18 cellular contexts compared by ENCODE assay signal in the genomic region with DNA sequence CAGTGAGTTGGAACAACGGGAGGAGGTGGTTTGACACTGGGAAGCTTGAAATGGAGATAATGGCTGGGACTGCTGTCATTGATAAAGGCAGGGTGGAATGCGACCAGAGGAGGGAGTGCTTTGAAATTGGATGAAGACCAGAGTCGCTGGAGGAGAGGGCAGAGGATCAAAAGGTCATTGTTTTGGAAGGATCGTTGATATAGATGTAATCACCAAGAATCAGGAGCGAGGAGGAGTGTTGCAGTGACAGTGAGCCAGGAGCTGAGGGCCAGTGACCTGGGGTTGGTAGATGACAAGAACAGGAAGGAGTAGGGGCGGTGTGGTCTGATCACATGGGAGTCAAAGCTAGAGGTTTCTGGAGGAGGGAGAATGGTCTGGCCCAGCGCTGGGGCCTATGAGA. TPM values are rescaled to one million over a fixed set of nuclear protein-coding genes. Genes with fewer than 3 reads are reported as not detected.
A peak's percentile ranks its signal among the peaks of the same experiment; 100 is the strongest.
DNase-seq lines count a peak whose midpoint lies in the region; ATAC-seq and TF ChIP-seq lines count a peak whose summit lies in the region.
"Had no signal": no experiment of that assay in that cellular context is flagged by ENCODE, and none has a peak within 500 bp of the region (broad histone marks: within the 10 kb centered on the region; RNA-seq: fewer than 3 reads in every experiment).

No MANE protein-coding gene starts in this region.

- DNase-seq in cardiac muscle cell (ENCODE audit: low read depth in 1 of 2, low spot score in 1 of 2) (peak in 1 of 2 donors; percentile 34), Right ventricle myocardium inferior (ENCODE audit: missing footprints) (no peak), immature natural killer cell (no peak), upper lobe of right lung (no peak), OCI-LY7 (ENCODE audit: low spot score) (no peak)
- DNase-seq in activated CD8-positive, alpha-beta T cell treated with anti-CD3 and anti-CD28 coated beads for 36 hours = peak; percentile 17
- no peak for DNase-seq in stimulated activated CD4-positive, alpha-beta T cell treated with anti-CD3 and anti-CD28 coated beads, Interleukin-15, amount 100 ng/mL, for 24 hours
- DNase-seq: activated CD4-positive, CD25-positive, alpha-beta regulatory T cell treated with anti-CD3 and anti-CD28 coated beads, Interleukin-2, amount 50 U/mL, for 72 hours; activated effector memory CD4-positive, alpha-beta T cell treated with Interleukin-2 at 50 U/mL for 16 hours; body of pancreas; dorsolateral prefrontal cortex; heart left ventricle; KG1; kidney glomerular epithelial cell; NCI-H1092 had no signal

- POLR2A ChIA-PET in activated CD8-positive, alpha-beta T cell treated with anti-CD3 and anti-CD28 coated beads for 36 hours (lab: Charles Lee) = interaction anchor here (0.5 to 0.8 kb wide), 2 partner anchors 24 to 954 kb away, joined by 3 read pairs; no protein-coding TSS in a partner anchor
- POLR2A ChIA-PET in OCI-LY7 (lab: Charles Lee) = no interaction called here

- no peak overlapping the region for H3K4me3 Mint-ChIP-seq in activated CD8-positive, alpha-beta T cell treated with anti-CD3 and anti-CD28 coated beads for 36 hours
- no peak overlapping the region for H3K4me3 Mint-ChIP-seq in immature natural killer cell

- H3K4me1 ChIP-seq in cardiac muscle cell (ENCODE audit: low read depth) = peaks cover 13% of the 10 kb centered on the region
- H3K4me1 ChIP-seq in upper lobe of right lung = no peaks in the 10 kb centered on the region
- no peaks in the 10 kb centered on the region for H3K4me1 ChIP-seq in OCI-LY7 (ENCODE audit: insufficient read depth, low read length, poor library complexity, severe bottlenecking)
- H3K4me1 ChIP-seq: body of pancreas, prostate gland had no signal

- no peaks in the 10 kb centered on the region for H3K79me2 ChIP-seq in OCI-LY7 (ENCODE audit: insufficient read depth, low read depth, low read length)

- ATAC-seq in Right ventricle myocardium inferior (no peak), upper lobe of right lung (peak; percentile 44), GM18505 (IDR thresholded peaks at IDR 0.05; ENCODE audit: unreplicated experiment) (no peak)
- ATAC-seq in activated CD8-positive, alpha-beta T cell treated with anti-CD3 and anti-CD28 coated beads for 36 hours = no peak
- ATAC-seq: body of pancreas had no signal

- H4K20me1 ChIP-seq in OCI-LY7 (ENCODE audit: insufficient read depth, low read length) = no peaks in the 10 kb centered on the region

- H3K27ac ChIP-seq in cardiac muscle cell = peak overlapping the region; percentile 65
- no peak overlapping the region for H3K27ac ChIP-seq in upper lobe of right lung
- H3K27ac ChIP-seq in OCI-LY7 (ENCODE audit: low read depth, low read length, poor library complexity, severe bottlenecking) = no peak overlapping the region
- H3K27ac ChIP-seq: body of pancreas, dorsolateral prefrontal cortex, heart left ventricle, prostate gland, spleen had no signal

- no peaks in the 10 kb centered on the region for H3K9me3 Mint-ChIP-seq in activated CD8-positive, alpha-beta T cell treated with anti-CD3 and anti-CD28 coated beads for 36 hours
- H3K9me3 Mint-ChIP-seq in immature natural killer cell = no peaks in the 10 kb centered on the region

- CTCF ChIA-PET in activated CD8-positive, alpha-beta T cell treated with anti-CD3 and anti-CD28 coated beads for 36 hours (lab: Charles Lee) = interaction anchor here (0.7 to 2.6 kb wide), 5 partner anchors 8 to 138 kb away, joined by 3 to 7 read pairs (median 3); no protein-coding TSS in a partner anchor
- CTCF ChIA-PET in OCI-LY7 (lab: Charles Lee; ENCODE audit: unreplicated experiment) = no interaction called here

- peak overlapping the region; percentile 11 for H3K27ac Mint-ChIP-seq in activated CD8-positive, alpha-beta T cell treated with anti-CD3 and anti-CD28 coated beads for 36 hours
- H3K27ac Mint-ChIP-seq in immature natural killer cell = peak overlapping the region; percentile 11 to 75 (median 46)

- peaks cover 52% of the 10 kb centered on the region for H3K36me3 Mint-ChIP-seq in activated CD8-positive, alpha-beta T cell treated with anti-CD3 and anti-CD28 coated beads for 36 hours (ENCODE audit: low read depth)
- H3K36me3 Mint-ChIP-seq in immature natural killer cell = peaks cover 13 to 51% (median 18%) of the 10 kb centered on the region in 3 donors

- no TSS peak for BruUV-seq in OCI-LY7 (replicated peaks; lab: Mats Ljungman, UMichigan)

- H3K4me3 ChIP-seq in cardiac muscle cell = no peak overlapping the region
- no peak overlapping the region for H3K4me3 ChIP-seq in upper lobe of right lung
- H3K4me3 ChIP-seq in OCI-LY7 (ENCODE audit: low read depth, low read length, poor library complexity, severe bottlenecking) = no peak overlapping the region
- H3K4me3 ChIP-seq: body of pancreas, dorsolateral prefrontal cortex, heart left ventricle, prostate gland, spleen had no signal

- no peaks in the 10 kb centered on the region for H3K9me3 ChIP-seq in cardiac muscle cell (ENCODE audit: low read depth)
- H3K9me3 ChIP-seq in upper lobe of right lung = no peaks in the 10 kb centered on the region
- H3K9me3 ChIP-seq in OCI-LY7 (ENCODE audit: low read length) = no peaks in the 10 kb centered on the region
- H3K9me3 ChIP-seq: body of pancreas, heart left ventricle, prostate gland, spleen had no signal

- peaks cover 5% of the 10 kb centered on the region for H3K36me3 ChIP-seq in cardiac muscle cell
- H3K36me3 ChIP-seq in upper lobe of right lung = peaks cover 63% of the 10 kb centered on the region
- H3K36me3 ChIP-seq in OCI-LY7 (ENCODE audit: insufficient read depth, low read length) = peaks cover 34% of the 10 kb centered on the region

- H3K9me2 ChIP-seq in OCI-LY7 (ENCODE audit: insufficient read depth, low read length) = no peaks in the 10 kb centered on the region

- no peak for TF ChIP-seq POLR2A in GM18505 (IDR thresholded peaks at IDR 0.05; ENCODE audit: borderline replicate concordance, extremely low read depth, insufficient read depth, insufficient read length)

- TF ChIP-seq CTCF in cardiac muscle cell (IDR thresholded peaks at IDR 0.05; ENCODE audit: low read depth, low read length) (no peak), upper lobe of right lung (IDR thresholded peaks at IDR 0.05) (no peak), OCI-LY7 (conservative IDR thresholded peaks at IDR 0.05; ENCODE audit: low read length) (no peak)
- no peak for TF ChIP-seq CTCF in activated CD8-positive, alpha-beta T cell treated with anti-CD3 and anti-CD28 coated beads for 36 hours (IDR thresholded peaks at IDR 0.05)

- H3K27me3 Mint-ChIP-seq in activated CD8-positive, alpha-beta T cell treated with anti-CD3 and anti-CD28 coated beads for 36 hours = no peaks in the 10 kb centered on the region
- peaks cover 0 to 4% (median 1%) of the 10 kb centered on the region in 3 donors for H3K27me3 Mint-ChIP-seq in immature natural killer cell (ENCODE audit: low read depth in 3 of 3)

- no peaks in the 10 kb centered on the region for H3K27me3 ChIP-seq in cardiac muscle cell
- no peaks in the 10 kb centered on the region for H3K27me3 ChIP-seq in upper lobe of right lung
- H3K27me3 ChIP-seq: body of pancreas, dorsolateral prefrontal cortex, heart left ventricle, spleen had no signal

- no peak overlapping the region for H3K4me2 ChIP-seq in OCI-LY7 (ENCODE audit: low read length)

- H2AFZ ChIP-seq in OCI-LY7 (ENCODE audit: low read length) = no peak overlapping the region

- H3K4me1 Mint-ChIP-seq in activated CD8-positive, alpha-beta T cell treated with anti-CD3 and anti-CD28 coated beads for 36 hours (ENCODE audit: low read depth) = peaks cover 38% of the 10 kb centered on the region
- H3K4me1 Mint-ChIP-seq in immature natural killer cell = peaks cover 45 to 61% of the 10 kb centered on the region in 2 donors

- intact Hi-C loops in Right ventricle myocardium inferior (cut with DNase I) = no loop called here
- intact Hi-C loops in activated CD8-positive, alpha-beta T cell treated with anti-CD3 and anti-CD28 coated beads for 36 hours (cut with micrococcal nuclease) = no loop called here
- intact Hi-C loops in upper lobe of right lung (cut with DNase I) = no loop called here
- intact Hi-C loops in OCI-LY7 (cut with micrococcal nuclease; ENCODE audit: unreplicated experiment) = no loop called here

RNA-seq across cellular contexts. Expression of a gene that starts 25.3 kb away (rescaled TPM):
- total RNA-seq in cardiac muscle cell (60.5 and 75.3 TPM in 2 replicates), Right ventricle myocardium inferior (61.1 TPM), upper lobe of right lung (132 TPM), OCI-LY7 (2022) (26.7 and 27.3 TPM in 2 replicates)
- polyA plus RNA-seq in cardiac muscle cell (113 and 130 TPM in 2 replicates), immature natural killer cell (100 to 1,000 TPM in 1 of 3 donors, 10 to 100 TPM in 2; 57.5 to 109 (median 83.0) TPM)
- 10 to 100 TPM; 48.0 to 48.1 TPM for total RNA-seq in activated CD8-positive, alpha-beta T cell treated with anti-CD3 and anti-CD28 coated beads for 36 hours
- total RNA-seq in OCI-LY7 (2014; rRNA removed; shearing (Covaris generic)) = 16.3 and 17.8 TPM in 2 replicates
